Comparison of ENCODE assay signal across 32 cellular contexts in the genomic region with DNA sequence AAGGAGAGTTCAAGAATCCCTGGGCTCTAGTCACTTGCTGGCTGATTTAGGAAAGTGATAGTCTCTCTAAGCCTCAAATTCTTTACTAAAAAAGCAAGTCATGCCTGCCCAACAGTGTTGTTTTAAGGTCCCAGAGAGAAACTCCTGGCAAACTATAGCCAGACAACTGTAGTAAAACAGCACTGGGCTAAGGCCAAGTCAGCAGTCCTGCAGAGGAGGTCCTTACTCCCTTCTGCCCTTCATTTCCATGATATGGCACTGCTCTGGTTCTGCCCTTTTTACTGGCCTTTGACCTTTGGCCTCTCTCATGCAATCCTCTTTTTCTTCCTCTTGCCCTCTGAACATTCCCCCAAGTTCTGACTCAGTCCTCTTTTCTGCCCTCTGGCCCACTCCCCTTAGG.
A peak's percentile ranks its signal among the peaks of the same experiment; 100 is the strongest.
DNase-seq lines count a peak whose midpoint lies in the region; ATAC-seq, FAIRE-seq and TF ChIP-seq lines count a peak whose summit lies in the region.
"Had no signal": no experiment of that assay in that cellular context is flagged by ENCODE, and none has a peak within 500 bp of the region (broad histone marks: within the 10 kb centered on the region; RNA-seq: fewer than 3 reads in every experiment).

No MANE protein-coding gene starts in this region.

- H3K27ac ChIP-seq in IMR-90 (ENCODE audit: insufficient read depth, low read length): peak overlapping the region; percentile 15; the same call in 1 of the 2 replicates
- H3K27ac ChIP-seq in endothelial cell of umbilical vein (ENCODE audit: insufficient read depth, low read depth, low read length): no peak overlapping the region
- no peak overlapping the region for H3K27ac ChIP-seq in mesenchymal stem cell (ENCODE audit: low read length, poor library complexity, severe bottlenecking)
- H3K27ac ChIP-seq: colonic mucosa, gastrocnemius medialis, hepatocyte, pancreas, spleen, transverse colon, WERI-Rb-1 had no signal

- H3K36me3 Mint-ChIP-seq in type B pancreatic cell: no peaks in the 10 kb centered on the region
- H3K36me3 Mint-ChIP-seq: T-cell had no signal

- peak overlapping the region; percentile 71 for H2BK120ac ChIP-seq in IMR-90 (ENCODE audit: low read depth, low read length)
- no peak overlapping the region for H2BK120ac ChIP-seq in mesenchymal stem cell (ENCODE audit: low read depth, low read length)

- H3K27me3 ChIP-seq in IMR-90 (ENCODE audit: control insufficient read depth, insufficient read depth, low read length) (no peaks in the 10 kb centered on the region), endothelial cell of umbilical vein (ENCODE audit: control insufficient read depth in 2 of 2, insufficient read depth in 2 of 2, low read length in 2 of 2) (no peaks in the 10 kb centered on the region), mesenchymal stem cell (ENCODE audit: control insufficient read depth in 1 of 2, insufficient read depth in 1 of 2, low read length in 2 of 2) (no peaks in the 10 kb centered on the region)
- H3K27me3 ChIP-seq: colonic mucosa, hepatocyte, pancreas, spleen, transverse colon had no signal

- peaks cover 2% of the 10 kb centered on the region for H3K79me2 ChIP-seq in endothelial cell of umbilical vein (ENCODE audit: control insufficient read depth, insufficient read depth, low read length)
- H3K79me2 ChIP-seq: hepatocyte had no signal

- H3K4ac ChIP-seq in IMR-90 (ENCODE audit: low read depth, low read length) (peak overlapping the region; percentile 53), mesenchymal stem cell (ENCODE audit: low read depth in 1 of 2, low read length in 2 of 2) (no peak overlapping the region)

- TF ChIP-seq POLR2A in IMR-90 (IDR thresholded peaks at IDR 0.05; ENCODE audit: low read depth, low read length): no peak
- TF ChIP-seq POLR2A in endothelial cell of umbilical vein (IDR thresholded peaks at IDR 0.05; ENCODE audit: low read depth, low read length): no peak

- H3K4me1 Mint-ChIP-seq in type B pancreatic cell (ENCODE audit: unreplicated experiment): no peaks in the 10 kb centered on the region
- H3K4me1 Mint-ChIP-seq: T-cell had no signal

- H2AK5ac ChIP-seq in IMR-90 (ENCODE audit: low read depth, low read length): peak overlapping the region; percentile 57
- peak overlapping the region; percentile 27 for H2AK5ac ChIP-seq in mesenchymal stem cell (ENCODE audit: low read length, severe bottlenecking)

- H3K23ac ChIP-seq in IMR-90 (ENCODE audit: low read depth, low read length) (0 out of 2 replicates have a peak overlapping the region, but pooled peaks have one; percentile 20), mesenchymal stem cell (ENCODE audit: low read length in 2 of 2) (no peak overlapping the region)

- peak overlapping the region; percentile 27; the same call in 1 of the 2 replicates for H4K5ac ChIP-seq in IMR-90 (ENCODE audit: low read depth, low read length)

- POLR2A ChIA-PET in IMR-90 (lab: Charles Lee; ENCODE audit: unreplicated experiment) (no interaction called here), endothelial cell of umbilical vein (lab: Charles Lee) (no interaction called here)

- H4K20me1 ChIP-seq in IMR-90 (ENCODE audit: insufficient read depth, low read length): no peaks in the 10 kb centered on the region; the same call in 1 of the 2 replicates
- no peaks in the 10 kb centered on the region for H4K20me1 ChIP-seq in endothelial cell of umbilical vein (replicated peaks; ENCODE audit: control insufficient read depth, extremely low read depth, insufficient read depth, low read length)

- H2BK12ac ChIP-seq in mesenchymal stem cell (ENCODE audit: low read length in 2 of 2): no peak overlapping the region

- H2BK20ac ChIP-seq in IMR-90 (ENCODE audit: low read depth, low read length): peak overlapping the region; percentile 60; the same call in 1 of the 2 replicates

- peak overlapping the region in 1 of 2 experiments; percentile 31; a peak in 1 of 4 replicates for H4K8ac ChIP-seq in IMR-90 (ENCODE audit: low read depth in 2 of 2, low read length in 2 of 2)
- no peak overlapping the region for H4K8ac ChIP-seq in mesenchymal stem cell (ENCODE audit: low read length)

- FAIRE-seq in endothelial cell of umbilical vein (lab: Jason Lieb, UNC): no peak
- FAIRE-seq: HTR-8/SVneo, pancreas had no signal

- TF ChIP-seq CTCF in IMR-90 (conservative IDR thresholded peaks at IDR 0.05; ENCODE audit: low read depth, low read length): no peak
- no peak for TF ChIP-seq CTCF in endothelial cell of umbilical vein (IDR thresholded peaks at IDR 0.05; ENCODE audit: extremely low read depth in 1 of 2, insufficient read depth in 1 of 2, low read depth in 1 of 2, low read length in 2 of 2)
- no peak for TF ChIP-seq CTCF in type B pancreatic cell (conservative IDR thresholded peaks at IDR 0.05)

- dilution Hi-C loops in IMR-90 (cut with HindIII; ENCODE audit: low sequenced_read_pairs, unreplicated experiment) (no loop called here), endothelial cell of umbilical vein (cut with MboI; ENCODE audit: extremely low pct_ligation_motif_present, low sequenced_read_pairs) (no loop called here)

- in situ Hi-C loops in IMR-90 (cut with MboI; ENCODE audit: low sequenced_read_pairs): loop anchor here (10.0 kb wide), 1 partner anchor 615 kb away; the partner anchor contains the start of gene NTF3

- intact Hi-C loops in IMR-90 (cut with micrococcal nuclease) (loop anchor here (10.0 kb wide), 1 partner anchor 965 kb away; no protein-coding TSS in a partner anchor), endothelial cell of umbilical vein (cut with micrococcal nuclease) (no loop called here)

- no peaks in the 10 kb centered on the region for H3K36me3 ChIP-seq in IMR-90 (ENCODE audit: control insufficient read depth, insufficient read depth, low read length)
- peaks cover 62 to 75% of the 10 kb centered on the region in 2 experiments for H3K36me3 ChIP-seq in endothelial cell of umbilical vein (ENCODE audit: control insufficient read depth in 2 of 2, extremely low read depth in 1 of 2, insufficient read depth in 2 of 2, low read length in 2 of 2)
- no peaks in the 10 kb centered on the region for H3K36me3 ChIP-seq in mesenchymal stem cell (ENCODE audit: control insufficient read depth in 1 of 2, insufficient read depth in 2 of 2, low read depth in 1 of 2, low read length in 2 of 2)
- H3K36me3 ChIP-seq: colonic mucosa, gastrocnemius medialis, pancreas, transverse colon, WERI-Rb-1 had no signal

- CTCF ChIA-PET in IMR-90 (lab: Yijun Ruan, JAX) (interaction anchor here (0.6 to 1.3 kb wide), 2 partner anchors 12 to 61 kb away, joined by 3 read pairs; no protein-coding TSS in a partner anchor), endothelial cell of umbilical vein (lab: Charles Lee) (no interaction called here)

- H3K9me3 ChIP-seq in IMR-90 (ENCODE audit: control insufficient read depth, insufficient read depth, low read length) (no peaks in the 10 kb centered on the region), endothelial cell of umbilical vein (replicated peaks; ENCODE audit: control insufficient read depth, insufficient read depth, low read length) (no peaks in the 10 kb centered on the region), mesenchymal stem cell (ENCODE audit: control insufficient read depth, low read length) (no peaks in the 10 kb centered on the region)
- H3K9me3 ChIP-seq: colonic mucosa, gastrocnemius medialis, pancreas, spleen, transverse colon had no signal

- DNase-seq in IMR-90 (peak; percentile 22), endothelial cell of umbilical vein (ENCODE audit: low read depth, low spot score) (no peak), mesenchymal stem cell (no peak), type B pancreatic cell (ENCODE audit: extremely low spot score, unreplicated experiment) (no peak)
- DNase-seq: activated CD4-positive, alpha-beta T cell treated with anti-CD3 and anti-CD28 coated beads for 4 hours; activated CD8-positive, alpha-beta T cell treated with anti-CD3 and anti-CD28 coated beads, Interleukin-2, amount 10 ng/mL, durations not matched to agents 7 days and 5 days; activated naive CD4-positive, alpha-beta T cell treated with anti-CD3 and anti-CD28 coated beads for 36 hours; amniotic stem cell; C1 segment of cervical spinal cord; colonic mucosa; COR-L47; effector memory CD4-positive, alpha-beta T cell; gastrocnemius medialis; GOT3; KG1; mammary epithelial cell; NCI-H1930; NCI-H510A; pancreas; retina; stimulated activated CD4-positive, alpha-beta T cell treated with anti-CD3 and anti-CD28 coated beads, Interleukin-2, amount 100 ng/mL, for 24 hours; stimulated activated CD8-positive, alpha-beta memory T cell treated with anti-CD3 and anti-CD28 coated beads, Interleukin-4, amount 100 ng/mL, for 48 hours; T-cell; transverse colon had no signal

- H3K27me3 Mint-ChIP-seq in type B pancreatic cell: peaks cover 34% of the 10 kb centered on the region

- H2BK15ac ChIP-seq in IMR-90 (ENCODE audit: low read depth, low read length): peak overlapping the region; percentile 80; the same call in 2 of the 3 replicates
- no peak overlapping the region for H2BK15ac ChIP-seq in mesenchymal stem cell (ENCODE audit: low read depth, poor library complexity, severe bottlenecking)

- H3K9me1 ChIP-seq in IMR-90 (ENCODE audit: insufficient read depth, low read length): peaks cover 27% of the 10 kb centered on the region
- no peaks in the 10 kb centered on the region for H3K9me1 ChIP-seq in endothelial cell of umbilical vein (replicated peaks; ENCODE audit: control insufficient read depth, extremely low read depth, insufficient read depth, low read length)

- BruUV-seq in IMR-90 (replicated peaks; lab: Mats Ljungman, UMichigan): no TSS peak
- BruUV-seq in endothelial cell of umbilical vein (replicated peaks; lab: Mats Ljungman, UMichigan): no TSS peak

- H2BK5ac ChIP-seq in IMR-90 (ENCODE audit: low read depth, low read length, poor library complexity, severe bottlenecking) (no peak overlapping the region), mesenchymal stem cell (ENCODE audit: low read depth, low read length, poor library complexity, severe bottlenecking) (no peak overlapping the region)

- no peak for TF ChIP-seq RAD21 in IMR-90 (IDR thresholded peaks at IDR 0.05; ENCODE audit: low read length)

- H3K18ac ChIP-seq in IMR-90 (ENCODE audit: low read depth, low read length) (peak overlapping the region; percentile 70), mesenchymal stem cell (ENCODE audit: low read depth in 1 of 2, low read length in 2 of 2) (no peak overlapping the region)

- peak overlapping the region; percentile 77 for H2AK9ac ChIP-seq in IMR-90 (replicated peaks; ENCODE audit: low read depth, low read length, poor library complexity)

- H3K4me2 ChIP-seq in IMR-90 (ENCODE audit: low read depth, low read length): no peak overlapping the region
- H3K4me2 ChIP-seq in endothelial cell of umbilical vein (ENCODE audit: insufficient read depth, low read length): no peak overlapping the region
- no peak overlapping the region for H3K4me2 ChIP-seq in mesenchymal stem cell (ENCODE audit: low read length, poor library complexity, severe bottlenecking)
- H3K4me2 ChIP-seq: hepatocyte had no signal

- H3K14ac ChIP-seq in IMR-90 (replicated peaks; ENCODE audit: low read depth, low read length): peak overlapping the region; percentile 82
- no peak overlapping the region for H3K14ac ChIP-seq in mesenchymal stem cell (ENCODE audit: low read length in 2 of 2)

- H3K27ac Mint-ChIP-seq in type B pancreatic cell: peak overlapping the region; percentile 19
- H3K27ac Mint-ChIP-seq: activated CD8-positive, alpha-beta T cell treated with anti-CD3 and anti-CD28 coated beads, Interleukin-2, amount 10 ng/mL, durations not matched to agents 7 days and 5 days; activated naive CD4-positive, alpha-beta T cell treated with anti-CD3 and anti-CD28 coated beads for 36 hours; stimulated activated naive CD8-positive, alpha-beta T cell treated with anti-CD3 and anti-CD28 coated beads, Interleukin-15, Interleukin-2, amounts not matched to agents 100 ng/mL and 50 ng/mL, for 24 hours; T-cell had no signal

- peaks cover 5% of the 10 kb centered on the region for H3K9me3 Mint-ChIP-seq in type B pancreatic cell
- H3K9me3 Mint-ChIP-seq: activated naive CD4-positive, alpha-beta T cell treated with anti-CD3 and anti-CD28 coated beads for 36 hours; stimulated activated naive CD8-positive, alpha-beta T cell treated with anti-CD3 and anti-CD28 coated beads, Interleukin-15, Interleukin-2, amounts not matched to agents 100 ng/mL and 50 ng/mL, for 24 hours; T-cell had no signal

- H3K79me1 ChIP-seq in IMR-90 (ENCODE audit: low read depth in 1 of 2, low read length in 2 of 2) (no peaks in the 10 kb centered on the region), mesenchymal stem cell (replicated peaks; ENCODE audit: low read length, poor library complexity, severe bottlenecking) (no peaks in the 10 kb centered on the region)

- H3K4me3 Mint-ChIP-seq in type B pancreatic cell: no peak overlapping the region
- H3K4me3 Mint-ChIP-seq: activated CD8-positive, alpha-beta T cell treated with anti-CD3 and anti-CD28 coated beads, Interleukin-2, amount 10 ng/mL, durations not matched to agents 7 days and 5 days; activated naive CD4-positive, alpha-beta T cell treated with anti-CD3 and anti-CD28 coated beads for 36 hours; stimulated activated naive CD8-positive, alpha-beta T cell treated with anti-CD3 and anti-CD28 coated beads, Interleukin-15, Interleukin-2, amounts not matched to agents 100 ng/mL and 50 ng/mL, for 24 hours; T-cell had no signal

- H3K4me1 ChIP-seq in IMR-90 (ENCODE audit: control insufficient read depth, insufficient read depth, low read length): peaks cover 24% of the 10 kb centered on the region
- H3K4me1 ChIP-seq in endothelial cell of umbilical vein (ENCODE audit: control insufficient read depth, extremely low read depth, insufficient read depth, low read length): peaks cover 26% of the 10 kb centered on the region
- H3K4me1 ChIP-seq in mesenchymal stem cell (ENCODE audit: control insufficient read depth, insufficient read depth, low read depth, low read length): peaks cover 13% of the 10 kb centered on the region
- H3K4me1 ChIP-seq: colonic mucosa, gastrocnemius medialis, pancreas, transverse colon had no signal

- H4K91ac ChIP-seq in IMR-90 (ENCODE audit: insufficient read depth, low read depth, low read length) (peak overlapping the region; percentile 39; the same call in 1 of the 2 replicates), mesenchymal stem cell (ENCODE audit: low read length) (no peak overlapping the region)

- no peak overlapping the region for H2AFZ ChIP-seq in IMR-90 (replicated peaks; ENCODE audit: low read length, poor library complexity)
- no peak overlapping the region for H2AFZ ChIP-seq in endothelial cell of umbilical vein (ENCODE audit: low read depth, low read length)
- H2AFZ ChIP-seq in mesenchymal stem cell (ENCODE audit: low read depth, low read length): no peak overlapping the region
- H2AFZ ChIP-seq: hepatocyte had no signal

- H3K4me3 ChIP-seq in IMR-90 (ENCODE audit: insufficient read depth, low read depth, low read length): no peak overlapping the region
- no peak overlapping the region for H3K4me3 ChIP-seq in endothelial cell of umbilical vein (replicated peaks in 1 of 3; ENCODE audit: insufficient read depth in 1 of 3, low read depth in 1 of 3, low read length in 3 of 3)
- no peak overlapping the region for H3K4me3 ChIP-seq in mesenchymal stem cell (ENCODE audit: insufficient read depth in 1 of 2, low read depth in 1 of 2, low read length in 2 of 2)
- H3K4me3 ChIP-seq: colonic mucosa, gastrocnemius medialis, hepatocyte, pancreas, spleen, transverse colon had no signal

- ATAC-seq in IMR-90 (ENCODE audit: low read depth) (0 out of 2 replicates have a peak, but pooled peaks have one; percentile 1), GM18907 (IDR thresholded peaks at IDR 0.05; ENCODE audit: unreplicated experiment) (no peak), HG02938 (IDR thresholded peaks at IDR 0.05; ENCODE audit: unreplicated experiment) (no peak), HG02884 (IDR thresholded peaks at IDR 0.05; ENCODE audit: unreplicated experiment) (no peak)
- ATAC-seq: activated CD8-positive, alpha-beta T cell treated with anti-CD3 and anti-CD28 coated beads, Interleukin-2, amount 10 ng/mL, durations not matched to agents 7 days and 5 days; gastrocnemius medialis; pancreas; T-cell had no signal

- H3K9ac ChIP-seq in IMR-90 (ENCODE audit: low read depth, low read length) (no peak overlapping the region), endothelial cell of umbilical vein (replicated peaks; ENCODE audit: extremely low read depth, insufficient read depth, low read length) (no peak overlapping the region), mesenchymal stem cell (ENCODE audit: low read length) (peak overlapping the region; percentile 26)

- no peak overlapping the region for H3K56ac ChIP-seq in IMR-90 (ENCODE audit: extremely low read depth, insufficient read depth, low read length)
